ENCODE assay signal across 14 cellular contexts in the genomic region with DNA sequence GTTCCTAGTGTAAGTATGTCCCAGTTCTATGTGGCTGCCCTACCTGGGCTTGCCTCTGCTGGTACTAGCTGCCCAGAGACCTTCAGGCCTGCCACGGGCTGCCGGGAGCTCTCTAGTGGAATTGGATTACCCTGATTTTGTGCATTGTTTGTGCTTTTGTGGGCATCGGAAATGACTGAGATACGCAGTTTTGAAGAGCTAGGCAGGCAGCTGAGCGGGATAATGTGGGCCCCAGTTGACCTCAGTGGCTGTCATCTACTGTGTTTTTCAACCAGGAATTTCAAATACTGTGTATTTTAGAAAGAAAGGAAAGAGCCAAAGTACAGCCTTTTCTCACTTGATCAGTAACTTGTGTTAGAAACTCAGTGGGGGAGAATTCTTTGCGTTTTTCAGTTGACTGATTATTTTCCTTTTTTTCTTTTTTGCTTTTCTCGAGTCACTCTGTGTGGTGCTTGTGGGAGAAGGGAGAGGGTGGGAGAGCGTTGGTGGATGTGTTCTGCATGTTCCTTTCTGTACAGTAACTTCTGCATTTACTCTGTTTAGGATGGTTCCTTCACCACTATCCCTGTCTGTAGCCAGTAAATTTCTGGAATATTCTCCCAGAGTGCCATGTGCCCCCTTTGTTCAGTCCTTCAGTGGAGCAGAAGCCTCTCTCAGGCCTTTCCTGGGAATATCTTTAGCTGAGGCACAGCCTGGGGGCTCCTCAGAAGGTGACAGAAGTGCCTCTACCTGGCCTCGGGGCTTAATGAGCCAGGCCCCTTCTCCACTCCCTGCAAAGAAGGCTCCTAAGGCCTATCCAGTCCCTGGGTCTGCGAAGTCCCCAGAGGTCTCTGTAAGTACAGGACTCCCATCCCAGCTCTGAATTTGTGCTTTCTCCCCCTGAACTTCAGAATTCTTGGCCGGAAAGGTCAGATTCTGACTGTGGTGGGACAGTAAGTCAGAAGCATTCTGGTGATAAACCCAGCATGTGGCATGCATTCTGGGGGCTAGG. TPM values are rescaled to one million over a fixed set of nuclear protein-coding genes. Genes with fewer than 3 reads are reported as not detected.
DNase-seq lines count a peak whose midpoint lies in the region; ATAC-seq and TF ChIP-seq lines count a peak whose summit lies in the region.
"Had no signal": no experiment of that assay in that cellular context is flagged by ENCODE, and none has a peak within 500 bp of the region (broad histone marks: within the 10 kb centered on the region; RNA-seq: fewer than 3 reads in every experiment).

No MANE protein-coding gene starts in this region.

- peaks cover 4% of the 10 kb centered on the region for H3K4me1 ChIP-seq in CD4-positive, CD25-positive, alpha-beta regulatory T cell (ENCODE audit: control insufficient read depth, insufficient read depth, low read length, poor library complexity, severe bottlenecking)
- peaks cover 47% of the 10 kb centered on the region for H3K4me1 ChIP-seq in parathyroid adenoma

- no peak for DNase-seq in CD4-positive, CD25-positive, alpha-beta regulatory T cell
- peak; percentile 71 for DNase-seq in fibroblast of peridontal ligament (ENCODE audit: extremely low read depth)
- no peak for DNase-seq in HEK293T (ENCODE audit: extremely low spot score)
- no peak for DNase-seq in stimulated activated naive CD4-positive, alpha-beta T cell (lab: John Stamatoyannopoulos, UW)
- DNase-seq in NCI-H128 (lab: John Stamatoyannopoulos, UW; ENCODE audit: unreplicated experiment) = no peak
- DNase-seq: CD4-positive, alpha-beta memory T cell; foreskin melanocyte; left ventricle myocardium superior; NCI-H146; right cardiac atrium had no signal

- H3K9me3 Mint-ChIP-seq in CD4-positive, CD25-positive, alpha-beta regulatory T cell = peaks cover 0 to 2% (median 0%) of the 10 kb centered on the region in 7 donors

- TF ChIP-seq CTCF in parathyroid adenoma (IDR thresholded peaks at IDR 0.05) = no peak

- no peaks in the 10 kb centered on the region for H3K27me3 ChIP-seq in CD4-positive, CD25-positive, alpha-beta regulatory T cell (ENCODE audit: control insufficient read depth, insufficient read depth, low read length)
- H3K27me3 ChIP-seq in parathyroid adenoma (ENCODE audit: control insufficient read depth, insufficient read depth, low read length) = no peaks in the 10 kb centered on the region
- H3K27me3 ChIP-seq: ascending aorta had no signal

- CTCF ChIA-PET in HEK293T (lab: Yijun Ruan, JAX) = interaction anchor here (1.2 kb wide), 1 partner anchor 57 kb away, joined by 4 read pairs; no protein-coding TSS in a partner anchor

- H3K79me2 ChIP-seq in parathyroid adenoma = no peaks in the 10 kb centered on the region

- H3K4me3 Mint-ChIP-seq in CD4-positive, CD25-positive, alpha-beta regulatory T cell = no peak overlapping the region
- H3K4me3 Mint-ChIP-seq: CD4-positive, alpha-beta memory T cell had no signal

- H3K4me2 ChIP-seq in parathyroid adenoma (ENCODE audit: low read length) = peak overlapping the region; percentile 53

- peaks cover 6% of the 10 kb centered on the region for H3K36me3 Mint-ChIP-seq in CD4-positive, CD25-positive, alpha-beta regulatory T cell

- H3K36me3 ChIP-seq in CD4-positive, CD25-positive, alpha-beta regulatory T cell (ENCODE audit: control insufficient read depth, insufficient read depth, low read length) = peaks cover 4% of the 10 kb centered on the region
- no peaks in the 10 kb centered on the region for H3K36me3 ChIP-seq in parathyroid adenoma (ENCODE audit: control insufficient read depth, insufficient read depth, low read length)

- no peak overlapping the region for H3K9ac ChIP-seq in parathyroid adenoma

- H3K27me3 Mint-ChIP-seq in CD4-positive, CD25-positive, alpha-beta regulatory T cell = no peaks in the 10 kb centered on the region
- H3K27me3 Mint-ChIP-seq: CD4-positive, alpha-beta memory T cell had no signal

- peak overlapping the region in 2 of 3 donors; percentile 84 to 90 for H3K27ac Mint-ChIP-seq in CD4-positive, CD25-positive, alpha-beta regulatory T cell

- no peak overlapping the region for H3K27ac ChIP-seq in CD4-positive, CD25-positive, alpha-beta regulatory T cell (ENCODE audit: insufficient read depth, low read length, poor library complexity, severe bottlenecking)
- H3K27ac ChIP-seq in parathyroid adenoma = peak overlapping the region; percentile 91

- H3K9me3 ChIP-seq in CD4-positive, CD25-positive, alpha-beta regulatory T cell (ENCODE audit: control insufficient read depth in 2 of 2, low read length in 2 of 2) = no peaks in the 10 kb centered on the region
- H3K9me3 ChIP-seq in parathyroid adenoma (ENCODE audit: control insufficient read depth, low read length) = no peaks in the 10 kb centered on the region
- H3K9me3 ChIP-seq: ascending aorta had no signal

- ATAC-seq in CD4-positive, CD25-positive, alpha-beta regulatory T cell (ENCODE audit: low read depth in 2 of 2) = no peak
- ATAC-seq in SK-N-SH treated with all-trans-retinoic acid at 6 μM for 48 hours = peak; percentile 3; the same call in 2 of the 3 replicates
- no peak for ATAC-seq in HG03460 (IDR thresholded peaks at IDR 0.05; ENCODE audit: unreplicated experiment)
- ATAC-seq: left ventricle myocardium superior had no signal

- H3K4me3 ChIP-seq in CD4-positive, CD25-positive, alpha-beta regulatory T cell (ENCODE audit: low read depth, low read length) = no peak overlapping the region
- no peak overlapping the region for H3K4me3 ChIP-seq in parathyroid adenoma (ENCODE audit: low read depth, low read length)
- H3K4me3 ChIP-seq: ascending aorta had no signal

- H3K4me1 Mint-ChIP-seq in CD4-positive, CD25-positive, alpha-beta regulatory T cell = peaks cover 11 to 45% (median 21%) of the 10 kb centered on the region in 4 donors

- POLR2A ChIA-PET in HEK293T (lab: Yijun Ruan, JAX) = no interaction called here

- peak overlapping the region; percentile 80 for H2AFZ ChIP-seq in parathyroid adenoma

TF ChIP-seq in SK-N-SH treated with all-trans-retinoic acid at 6 μM for 48 hours, 23 proteins besides CTCF, POLR2A, EP300 and RAD21:
- no peak for TF ChIP-seq CSDC2 (CRISPR knock-in tag; IDR thresholded peaks at IDR 0.05)
- TF ChIP-seq ARNTL (CRISPR knock-in tag; IDR thresholded peaks at IDR 0.05; ENCODE audit: borderline replicate concordance, low read depth) = no peak
- TF ChIP-seq PPARA (CRISPR knock-in tag; IDR thresholded peaks at IDR 0.05; ENCODE audit: borderline replicate concordance) = no peak
- no peak for TF ChIP-seq TCF4 (CRISPR knock-in tag; IDR thresholded peaks at IDR 0.05; ENCODE audit: borderline replicate concordance)
- TF ChIP-seq ZFP3 (CRISPR knock-in tag; IDR thresholded peaks at IDR 0.05) = no peak
- TF ChIP-seq, protein P1, sequence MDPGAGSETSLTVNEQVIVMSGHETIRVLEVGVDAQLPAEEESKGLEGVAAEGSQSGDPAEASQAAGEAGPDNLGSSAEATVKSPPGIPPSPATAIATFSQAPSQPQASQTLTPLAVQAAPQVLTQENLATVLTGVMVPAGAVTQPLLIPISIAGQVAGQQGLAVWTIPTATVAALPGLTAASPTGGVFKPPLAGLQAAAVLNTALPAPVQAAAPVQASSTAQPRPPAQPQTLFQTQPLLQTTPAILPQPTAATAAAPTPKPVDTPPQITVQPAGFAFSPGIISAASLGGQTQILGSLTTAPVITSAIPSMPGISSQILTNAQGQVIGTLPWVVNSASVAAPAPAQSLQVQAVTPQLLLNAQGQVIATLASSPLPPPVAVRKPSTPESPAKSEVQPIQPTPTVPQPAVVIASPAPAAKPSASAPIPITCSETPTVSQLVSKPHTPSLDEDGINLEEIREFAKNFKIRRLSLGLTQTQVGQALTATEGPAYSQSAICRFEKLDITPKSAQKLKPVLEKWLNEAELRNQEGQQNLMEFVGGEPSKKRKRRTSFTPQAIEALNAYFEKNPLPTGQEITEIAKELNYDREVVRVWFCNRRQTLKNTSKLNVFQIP (CRISPR knock-in tag; IDR thresholded peaks at IDR 0.05; ENCODE audit: borderline replicate concordance, low read depth) = no peak
- TF ChIP-seq BACH2 (CRISPR knock-in tag; IDR thresholded peaks at IDR 0.05; ENCODE audit: borderline replicate concordance) = no peak
- no peak for TF ChIP-seq SNAI2 (CRISPR knock-in tag; IDR thresholded peaks at IDR 0.05)
- no peak for TF ChIP-seq ISL1 (CRISPR knock-in tag; IDR thresholded peaks at IDR 0.05)

TF ChIP-seq in HEK293T, 16 proteins besides CTCF, POLR2A, EP300 and RAD21:
- TF ChIP-seq SUZ12 (IDR thresholded peaks at IDR 0.05) (no peak), SP1 (IDR thresholded peaks at IDR 0.05) (no peak)

RNA-seq across cellular contexts. Expression of gene SLC12A3, which starts 15.0 kb away (rescaled TPM):
- not detected for total RNA-seq in CD4-positive, CD25-positive, alpha-beta regulatory T cell
- polyA plus RNA-seq in CD4-positive, CD25-positive, alpha-beta regulatory T cell = not detected
- total RNA-seq: ascending aorta; CD4-positive, alpha-beta memory T cell; left ventricle myocardium superior; right cardiac atrium had no signal
- polyA plus RNA-seq: CD4-positive, alpha-beta memory T cell; right cardiac atrium had no signal
